ENCODE assay signal across 21 cellular contexts in genomic region chr21:36806103-36806502, GRCh38.
DNase-seq lines count a peak whose midpoint lies in the region; ATAC-seq and TF ChIP-seq lines count a peak whose summit lies in the region.
"Had no signal": no experiment of that assay in that cellular context is flagged by ENCODE, and none has a peak within 500 bp of the region (broad histone marks: within the 10 kb centered on the region; RNA-seq: fewer than 3 reads in every experiment).

No MANE protein-coding gene starts in this region.

- WGBS in smooth muscle cell (ENCODE audit: low lambda C conversion rate): 85% methylated on average over 4 of the region's 4 CpGs
- 90 to 93% methylated on average over 4 of the region's 4 CpGs for WGBS in heart right ventricle, 2 donors
- WGBS in trophoblast cell (ENCODE audit: extremely low coverage, insufficient coverage, insufficient read length): no CpG with 5 or more reads among the region's 4 CpGs

- intact Hi-C loops in heart right ventricle (cut with DNase I): no loop called here

- no peak overlapping the region for H2AK5ac ChIP-seq in trophoblast cell (ENCODE audit: low read length)

- H4K8ac ChIP-seq in trophoblast cell (ENCODE audit: low read depth, low read length): no peak overlapping the region

- H2BK12ac ChIP-seq in trophoblast cell (ENCODE audit: low read length): no peak overlapping the region

- H3K9me3 ChIP-seq in SJCRH30 (replicated peaks) (no peaks in the 10 kb centered on the region), smooth muscle cell (replicated peaks; ENCODE audit: low read depth) (no peaks in the 10 kb centered on the region), heart right ventricle (no peaks in the 10 kb centered on the region), trophoblast cell (ENCODE audit: insufficient read depth, low read depth, low read length) (no peaks in the 10 kb centered on the region)
- H3K9me3 ChIP-seq: BLaER1, MG63, neutrophil, SK-N-SH, thyroid gland had no signal

- no peak overlapping the region for H3K18ac ChIP-seq in trophoblast cell (ENCODE audit: low read length)

- TF ChIP-seq CTCF in fibroblast of pulmonary artery (IDR thresholded peaks at IDR 0.05; ENCODE audit: low read length, missing control alignments) (no peak), smooth muscle cell (IDR thresholded peaks at IDR 0.05; ENCODE audit: borderline replicate concordance, insufficient read depth, poor library complexity, severe bottlenecking) (no peak), heart right ventricle (IDR thresholded peaks at IDR 0.05) (no peak)

- no peak overlapping the region for H3K4ac ChIP-seq in trophoblast cell (ENCODE audit: low read depth, low read length)

- no peak overlapping the region for H3K9ac ChIP-seq in smooth muscle cell (ENCODE audit: low read depth)
- no peak overlapping the region for H3K9ac ChIP-seq in trophoblast cell (ENCODE audit: low read length)
- H3K9ac ChIP-seq: BLaER1, SK-N-SH had no signal

- no peaks in the 10 kb centered on the region for H4K20me1 ChIP-seq in smooth muscle cell (ENCODE audit: low read depth)
- H4K20me1 ChIP-seq: BLaER1 had no signal

- H3K79me2 ChIP-seq in smooth muscle cell (ENCODE audit: low read depth) (no peaks in the 10 kb centered on the region), trophoblast cell (ENCODE audit: control insufficient read depth, insufficient read depth, low read length, poor library complexity) (no peaks in the 10 kb centered on the region)

- H4K12ac ChIP-seq in trophoblast cell (ENCODE audit: low read depth, low read length): no peak overlapping the region

- H3K4me2 ChIP-seq in smooth muscle cell: no peak overlapping the region
- no peak overlapping the region for H3K4me2 ChIP-seq in trophoblast cell (ENCODE audit: low read length)
- H3K4me2 ChIP-seq: BLaER1, SK-N-SH had no signal

- no peaks in the 10 kb centered on the region for H3F3A ChIP-seq in smooth muscle cell (ENCODE audit: low read depth)

- no peak overlapping the region for H2BK120ac ChIP-seq in trophoblast cell (ENCODE audit: insufficient read depth, low read length, poor library complexity)

- H3K4me3 ChIP-seq in SJCRH30 (no peak overlapping the region), fibroblast of pulmonary artery (replicated peaks; ENCODE audit: low read depth, low read length) (no peak overlapping the region), smooth muscle cell (no peak overlapping the region), heart right ventricle (no peak overlapping the region), trophoblast cell (ENCODE audit: low read depth, low read length) (no peak overlapping the region)
- H3K4me3 ChIP-seq: BLaER1, coronary artery, MG63, thyroid gland had no signal

- H2AFZ ChIP-seq in smooth muscle cell (ENCODE audit: low read depth) (no peak overlapping the region), trophoblast cell (ENCODE audit: insufficient read depth, low read length, poor library complexity) (no peak overlapping the region)

- no peaks in the 10 kb centered on the region for H3K27me3 ChIP-seq in SJCRH30
- no peaks in the 10 kb centered on the region for H3K27me3 ChIP-seq in smooth muscle cell (ENCODE audit: low read depth)
- H3K27me3 ChIP-seq in heart right ventricle: no peaks in the 10 kb centered on the region
- no peaks in the 10 kb centered on the region for H3K27me3 ChIP-seq in trophoblast cell (ENCODE audit: insufficient read depth, low read length)
- H3K27me3 ChIP-seq: BLaER1, MG63, neutrophil, thyroid gland had no signal

- no peak overlapping the region for H3K23ac ChIP-seq in trophoblast cell (ENCODE audit: low read length)

- DNase-seq in H4 (ENCODE audit: low spot score): peak; percentile 49
- peak; percentile 29 to 37 for DNase-seq in SJCRH30
- peak; percentile 8 for DNase-seq in fibroblast of pulmonary artery (ENCODE audit: low read depth)
- no peak for DNase-seq in smooth muscle cell (lab: John Stamatoyannopoulos, UW; ENCODE audit: unreplicated experiment)
- DNase-seq in NCI-H446 treated with DMSO at 0.1 percent for 48 hours (lab: John Stamatoyannopoulos, UW): no peak
- DNase-seq in heart right ventricle: no peak
- no peak for DNase-seq in trophoblast cell
- DNase-seq: activated CD8-positive, alpha-beta memory T cell treated with anti-CD3 and anti-CD28 coated beads for 24 hours; activated naive CD8-positive, alpha-beta T cell treated with anti-CD3 and anti-CD28 coated beads for 36 hours; activated T-cell treated with anti-CD3 and anti-CD28 coated beads, Interleukin-2, amount 50 U/mL, for 72 hours; Calu3; left colon; MG63; NCI-H1694; NCI-H82; SK-N-SH; T-helper 9 cell; thyroid gland had no signal

- no peak overlapping the region for H2BK5ac ChIP-seq in trophoblast cell (ENCODE audit: low read depth, low read length, poor library complexity)

- no peaks in the 10 kb centered on the region for H3K79me1 ChIP-seq in trophoblast cell (ENCODE audit: low read length)

- H3K27ac ChIP-seq in SJCRH30 (no peak overlapping the region), smooth muscle cell (ENCODE audit: low read depth) (peak overlapping the region; percentile 38), heart right ventricle (no peak overlapping the region), trophoblast cell (ENCODE audit: low read depth, low read length) (no peak overlapping the region)
- H3K27ac ChIP-seq: BLaER1, coronary artery, neutrophil, thyroid gland had no signal

- no peak overlapping the region for H3K14ac ChIP-seq in trophoblast cell (ENCODE audit: low read length)

- no peak for ATAC-seq in heart right ventricle
- ATAC-seq: left colon had no signal

- no peak overlapping the region for H4K91ac ChIP-seq in trophoblast cell (ENCODE audit: low read depth, low read length)

- no peaks in the 10 kb centered on the region for H3K4me1 ChIP-seq in SJCRH30
- no peaks in the 10 kb centered on the region for H3K4me1 ChIP-seq in smooth muscle cell (ENCODE audit: low read depth)
- H3K4me1 ChIP-seq in heart right ventricle: no peaks in the 10 kb centered on the region
- H3K4me1 ChIP-seq in trophoblast cell (ENCODE audit: control insufficient read depth in 1 of 2, insufficient read depth in 2 of 2, low read length in 2 of 2): peaks cover 0 to 2% of the 10 kb centered on the region in 2 experiments
- H3K4me1 ChIP-seq: BLaER1 had no signal

- H3K36me3 ChIP-seq in SJCRH30 (no peaks in the 10 kb centered on the region), smooth muscle cell (ENCODE audit: low read depth) (no peaks in the 10 kb centered on the region), heart right ventricle (no peaks in the 10 kb centered on the region), trophoblast cell (ENCODE audit: control insufficient read depth in 1 of 2, insufficient read depth in 2 of 2, low read length in 2 of 2) (no peaks in the 10 kb centered on the region)
- H3K36me3 ChIP-seq: BLaER1, MG63, neutrophil, thyroid gland had no signal

Comparison
In these comparisons a context has a peak if more than half of its experiments do, and no peak if none do; other contexts are left out.
1. DNase-seq: peak in H4 (single experiment), SJCRH30 (2 of 2) and fibroblast of pulmonary artery (single experiment); none in smooth muscle cell (single experiment), NCI-H446 treated with DMSO at 0.1 percent for 48 hours (single experiment), heart right ventricle (0 of 2) and trophoblast cell (0 of 2).